8 cellular contexts compared by ENCODE assay signal in genomic region chr18:14178691-14179196, GRCh38. TPM values are rescaled to one million over a fixed set of nuclear protein-coding genes. Genes with fewer than 3 reads are reported as not detected.
DNase-seq lines count a peak whose midpoint lies in the region; ATAC-seq, FAIRE-seq and TF ChIP-seq lines count a peak whose summit lies in the region.
"Not testable (repeated sequence)": the region's sequence is repeated elsewhere in the genome, so short reads cannot be mapped to it uniquely, and the experiment has no call there.

No MANE protein-coding gene starts in this region.

- not testable (repeated sequence) for H3K4me1 ChIP-seq in SK-N-SH (ENCODE audit: control insufficient read depth in 1 of 2, insufficient read depth in 2 of 2, low read depth in 1 of 2, low read length in 1 of 2); pancreas
- peaks cover 0 to 11% (median 0%) of the 10 kb centered on the region in 3 donors for H3K4me1 ChIP-seq in gastroesophageal sphincter

- not testable (repeated sequence) for H3F3A ChIP-seq in SK-N-SH (replicated peaks; ENCODE audit: insufficient read depth)

- DNase-seq in GM03348 (ENCODE audit: low spot score) (peak; percentile 44), KG1 (lab: John Stamatoyannopoulos, UW) (peak; percentile 8), SK-N-SH (peak; percentile 63), pancreas (peak; percentile 86 to 92 (median 88)), superior temporal gyrus (ENCODE audit: extremely low spot score) (peak; percentile 47)
- DNase-seq in activated naive CD4-positive, alpha-beta T cell (lab: John Stamatoyannopoulos, UW), result peak; percentile 36 to 71 (median 51)

- CTCF ChIA-PET in SK-N-SH (lab: Yijun Ruan, JAX), result interaction anchor here (0.8 to 1.0 kb wide), 3 partner anchors 10 to 244 kb away, joined by 3 to 4 read pairs (median 3); no protein-coding TSS in a partner anchor

- H3K27ac ChIP-seq in SK-N-SH (ENCODE audit: low read depth in 2 of 2, low read length in 1 of 2); gastroesophageal sphincter; pancreas: not testable (repeated sequence)

- H2AFZ ChIP-seq in SK-N-SH (ENCODE audit: low read depth), result not testable (repeated sequence)

- not testable (repeated sequence) for H3K79me2 ChIP-seq in SK-N-SH (ENCODE audit: insufficient read depth)

- ATAC-seq in GM21825 (IDR thresholded peaks at IDR 0.05; ENCODE audit: unreplicated experiment), result peak; percentile 91
- ATAC-seq in gastroesophageal sphincter, result peak; percentile 53
- peak; percentile 97 to 99 (median 98) for ATAC-seq in pancreas

- not testable (repeated sequence) for H3K27me3 ChIP-seq in SK-N-SH (ENCODE audit: insufficient read depth); pancreas
- H3K27me3 ChIP-seq in gastroesophageal sphincter, result peaks cover 11% of the 10 kb centered on the region

- not testable (repeated sequence) for H3K9me2 ChIP-seq in SK-N-SH

- not testable (repeated sequence) for TF ChIP-seq EP300 in SK-N-SH (IDR thresholded peaks at IDR 0.05; ENCODE audit: borderline replicate concordance in 1 of 2, low read depth in 1 of 2, low read length in 1 of 2); gastroesophageal sphincter (IDR thresholded peaks at IDR 0.05)

- not testable (repeated sequence) for H3K9me3 ChIP-seq in SK-N-SH, gastroesophageal sphincter, pancreas

- intact Hi-C loops in pancreas (cut with DNase I), result not testable (repeated sequence)

- not testable (repeated sequence) for TF ChIP-seq POLR2A in gastroesophageal sphincter (IDR thresholded peaks at IDR 0.05)

- TF ChIP-seq RAD21 in SK-N-SH (IDR thresholded peaks at IDR 0.05; ENCODE audit: low read length), result peak; percentile 57

- H3K4me3 ChIP-seq in SK-N-SH (ENCODE audit: low read depth in 2 of 2, low read length in 1 of 2) (peak overlapping the region; percentile 42 to 59), gastroesophageal sphincter (peak overlapping the region; percentile 19 to 54), pancreas (peak overlapping the region; percentile 26 to 50 (median 39))

- H3K4me2 ChIP-seq in SK-N-SH, result peak overlapping the region; percentile 86

- 13% methylated on average over 12 of the region's 38 CpGs for WGBS in SK-N-SH (ENCODE audit: low lambda C conversion rate)
- no CpG with 5 or more reads among the region's 38 CpGs for WGBS in gastroesophageal sphincter (ENCODE audit: low coverage in 1 of 2), 2 donors
- 3 to 8% methylated on average over 33 to 38 of the region's 38 CpGs for WGBS in pancreas, 2 donors

- not testable (repeated sequence) for H4K20me1 ChIP-seq in SK-N-SH (ENCODE audit: insufficient read depth)

- FAIRE-seq in pancreas (lab: Jason Lieb, UNC), result not testable (repeated sequence)

- H3K9ac ChIP-seq in SK-N-SH, result not testable (repeated sequence)

- TF ChIP-seq CTCF in SK-N-SH (IDR thresholded peaks at IDR 0.05) (peak; percentile 65), gastroesophageal sphincter (IDR thresholded peaks at IDR 0.05) (peak in 3 of 4 experiments; percentile 7 to 65 (median 40)), pancreas (IDR thresholded peaks at IDR 0.05) (peak; percentile 47 to 59 (median 47))

- not testable (repeated sequence) for H3K36me3 ChIP-seq in SK-N-SH (replicated peaks in 1 of 2; ENCODE audit: control insufficient read depth in 1 of 2, insufficient read depth in 2 of 2, low read length in 1 of 2); gastroesophageal sphincter; pancreas

- POLR2A ChIA-PET in SK-N-SH (lab: Yijun Ruan, JAX), result not testable (repeated sequence)

TF ChIP-seq in SK-N-SH, 30 proteins besides CTCF, POLR2A, EP300 and RAD21:
- peak; percentile 39 for TF ChIP-seq SMC3 (IDR thresholded peaks at IDR 0.05; ENCODE audit: low read depth, low read length)
TF ChIP-seq in SK-N-SH: peak in this region for 1; not testable (repeated sequence) for 29.

RNA-seq across cellular contexts. Expression of gene ZNF519, which starts 46.5 kb away (rescaled TPM):
- polyA plus RNA-seq in SK-N-SH (2012; rRNA removed) (2.2 and 3.2 TPM in 2 replicates), pancreas (1 to 10 TPM; 1.1 to 1.2 TPM)
- 2.2 and 2.3 TPM in 2 replicates for polyA plus RNA-seq in SK-N-SH (2012; cell fraction: cytosol; rRNA removed)
- 6.9 and 9.7 TPM in 2 replicates for polyA plus RNA-seq in SK-N-SH (2012; cell fraction: nucleus; rRNA removed)
- total RNA-seq in gastroesophageal sphincter (10 to 100 TPM in 1 of 4 donors, 1 to 10 TPM in 3; 4.0 to 16.3 (median 5.1) TPM), pancreas (1 to 10 TPM in 5 of 6 donors, under 1 TPM in 1; 0.88 to 2.9 (median 1.8) TPM)

Comparison
In these comparisons a context has a peak if more than half of its experiments do, and no peak if none do; other contexts are left out.
1. DNase-seq: peak in every context shown above with its lines; median percentile 88 in pancreas; 63 in SK-N-SH; 51 in activated naive CD4-positive, alpha-beta T cell; 47 in superior temporal gyrus; 44 in GM03348; 8 in KG1.